ENCODE assay signal across 8 cellular contexts in the genomic region with DNA sequence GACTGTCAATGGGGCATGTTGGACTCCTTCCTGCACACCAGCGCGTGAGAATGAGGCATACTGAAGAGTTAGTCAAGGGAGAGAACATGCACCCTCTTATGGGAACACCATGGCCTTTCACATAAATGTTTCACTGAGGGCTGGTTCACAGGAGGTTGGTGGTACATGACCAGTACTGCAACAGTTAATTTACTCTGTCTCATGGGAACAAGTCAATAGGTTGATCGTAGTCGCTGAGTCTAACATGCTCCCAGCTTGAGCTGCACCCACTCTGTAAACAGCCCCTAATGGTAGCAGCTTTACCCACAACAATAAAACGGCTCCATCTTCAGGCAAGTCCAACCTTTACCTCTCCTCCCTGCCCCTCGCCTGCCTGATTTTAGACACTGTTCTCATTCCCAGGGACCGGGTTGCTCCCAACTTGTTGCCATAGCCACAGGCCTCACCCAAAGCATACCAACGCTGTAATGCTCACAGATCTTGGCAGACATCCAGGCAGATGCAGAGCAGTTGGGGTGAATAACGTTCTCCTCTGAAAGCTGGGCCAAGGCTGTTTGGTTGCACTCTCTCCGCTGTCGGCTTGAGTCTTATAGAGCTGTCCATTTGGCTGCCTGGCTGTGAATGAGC.
A peak's percentile ranks its signal among the peaks of the same experiment; 100 is the strongest.
DNase-seq lines count a peak whose midpoint lies in the region; ATAC-seq, FAIRE-seq and TF ChIP-seq lines count a peak whose summit lies in the region.

No MANE protein-coding gene starts in this region.

- 40% methylated on average over 11 of the region's 11 CpGs for WGBS in K562 (ENCODE audit: insufficient coverage, low coverage, missing lambda C conversion rate)

- DNase-seq in DND-41: peak; percentile 90
- DNase-seq in NCI-H2029 treated with DMSO at 0.1 percent for 48 hours (lab: John Stamatoyannopoulos, UW): peak; percentile 94
- peak; percentile 30 to 70 (median 40) for DNase-seq in K562 (ENCODE audit: extremely low read depth in 1 of 4, low spot score in 3 of 4)
- peak; percentile 89 for DNase-seq in kidney
- no peak for DNase-seq in T-helper 17 cell

- H3K9me3 ChIP-seq in DND-41 (ENCODE audit: insufficient read depth, low read length, severe bottlenecking) (no peaks in the 10 kb centered on the region), K562 (replicated peaks; ENCODE audit: control insufficient read depth, insufficient read depth, low read depth, low read length) (no peaks in the 10 kb centered on the region), kidney (ENCODE audit: control insufficient read depth in 1 of 2, low read length in 2 of 2) (no peaks in the 10 kb centered on the region), subcutaneous abdominal adipose tissue (ENCODE audit: control insufficient read depth in 5 of 5, low read length in 5 of 5) (no peaks in the 10 kb centered on the region), T-helper 17 cell (ENCODE audit: control insufficient read depth, low read length, poor library complexity, severe bottlenecking) (no peaks in the 10 kb centered on the region)

- ATAC-seq in DND-41 (ENCODE audit: insufficient read depth, low read depth) (peak; percentile 56), K562 (peak; percentile 10), HG03196 (IDR thresholded peaks at IDR 0.05; ENCODE audit: unreplicated experiment) (no peak), GM18505 (IDR thresholded peaks at IDR 0.05; ENCODE audit: unreplicated experiment) (no peak), T-helper 17 cell (no peak)

- no peak for TF ChIP-seq EP300 in K562 (IDR thresholded peaks at IDR 0.05; ENCODE audit: low read length)

- CTCF ChIA-PET in K562 (lab: Yijun Ruan, JAX; ENCODE audit: low intra/inter-chr PET ratio): interaction anchor here (0.7 kb wide), 1 partner anchor 111 kb away, joined by 3 read pairs; a partner anchor contains a TSS

- TF ChIP-seq RAD21 in K562 (CRISPR knock-in tag; conservative IDR thresholded peaks at IDR 0.05 in 1 of 2, IDR thresholded peaks at IDR 0.05 in 1 of 2): peak; percentile 16 to 40; a peak in 2 of 4 replicates

- H3K27me3 ChIP-seq in DND-41 (ENCODE audit: insufficient read depth, low read length, poor library complexity): no peaks in the 10 kb centered on the region
- no peaks in the 10 kb centered on the region for H3K27me3 ChIP-seq in K562 (ENCODE audit: control insufficient read depth in 2 of 2, insufficient read depth in 2 of 2, low read length in 2 of 2)
- H3K27me3 ChIP-seq in subcutaneous abdominal adipose tissue (ENCODE audit: control insufficient read depth in 5 of 5, insufficient read depth in 4 of 5, low read length in 5 of 5): no peaks in the 10 kb centered on the region

- BruUV-seq in K562 (replicated peaks; lab: Mats Ljungman, UMichigan): no TSS peak

- FAIRE-seq in K562 (lab: Jason Lieb, UNC) (peak; percentile 63), kidney (lab: Jason Lieb, UNC) (no peak)

- H3K9me1 ChIP-seq in K562 (ENCODE audit: control insufficient read depth, insufficient read depth, low read length): no peaks in the 10 kb centered on the region

- intact Hi-C loops in K562 (cut with micrococcal nuclease) (loop anchor here (1.0 kb wide), 1 partner anchor 24 kb away; no protein-coding TSS in a partner anchor), kidney (cut with DNase I) (no loop called here)

- H3K4me1 Mint-ChIP-seq in T-helper 17 cell: peaks cover 2% of the 10 kb centered on the region

- POLR2A ChIA-PET in K562 (lab: Yijun Ruan, JAX): interaction anchor here (1.1 to 2.2 kb wide), 4 partner anchors 9 to 409 kb away, joined by 3 to 8 read pairs (median 4); no protein-coding TSS in a partner anchor

- TF ChIP-seq CTCF in DND-41 (IDR thresholded peaks at IDR 0.05; ENCODE audit: borderline replicate concordance, extremely low read depth, low read length, poor library complexity, severe bottlenecking) (peak; percentile 39), K562 (IDR thresholded peaks at IDR 0.05 in 2 of 3, conservative IDR thresholded peaks at IDR 0.05 in 1 of 3; ENCODE audit: insufficient read depth in 2 of 3, low read depth in 1 of 3, low read length in 3 of 3) (peak; percentile 9 to 38 (median 27); a peak in 2 of 6 replicates), kidney (IDR thresholded peaks at IDR 0.05; ENCODE audit: borderline replicate concordance, extremely low read depth, insufficient read depth) (no peak)

- H3K36me3 ChIP-seq in DND-41 (ENCODE audit: insufficient read depth, low read length): peaks cover 28% of the 10 kb centered on the region
- H3K36me3 ChIP-seq in K562 (ENCODE audit: control insufficient read depth, insufficient read depth, low read length): no peaks in the 10 kb centered on the region; the same call in 2 of the 3 replicates
- H3K36me3 ChIP-seq in kidney (ENCODE audit: control insufficient read depth in 1 of 2, insufficient read depth in 2 of 2, low read length in 2 of 2): no peaks in the 10 kb centered on the region
- no peaks in the 10 kb centered on the region for H3K36me3 ChIP-seq in subcutaneous abdominal adipose tissue (ENCODE audit: control insufficient read depth in 5 of 5, insufficient read depth in 5 of 5, low read length in 5 of 5)

- H3K4me1 ChIP-seq in DND-41 (ENCODE audit: insufficient read depth, low read length) (peaks cover 81% of the 10 kb centered on the region), K562 (replicated peaks in 1 of 2; ENCODE audit: control insufficient read depth in 2 of 2, insufficient read depth in 2 of 2, low read length in 2 of 2) (peaks cover 53 to 68% of the 10 kb centered on the region in 2 experiments), kidney (ENCODE audit: control insufficient read depth in 1 of 2, insufficient read depth in 1 of 2, low read depth in 1 of 2, low read length in 2 of 2) (peaks cover 29 to 48% of the 10 kb centered on the region in 2 donors), subcutaneous abdominal adipose tissue (ENCODE audit: control insufficient read depth in 5 of 5, insufficient read depth in 5 of 5, low read length in 5 of 5) (peaks cover 12 to 65% (median 56%) of the 10 kb centered on the region in 5 donors)

- TF ChIP-seq POLR2A in K562 (conservative IDR thresholded peaks at IDR 0.05): no peak
- TF ChIP-seq POLR2A in GM18505 (IDR thresholded peaks at IDR 0.05; ENCODE audit: borderline replicate concordance, extremely low read depth, insufficient read depth, insufficient read length): no peak

- H3K79me2 ChIP-seq in DND-41 (ENCODE audit: insufficient read depth, low read length) (peaks cover 51% of the 10 kb centered on the region), K562 (ENCODE audit: control insufficient read depth, insufficient read depth, low read length) (no peaks in the 10 kb centered on the region)

- no peaks in the 10 kb centered on the region for H4K20me1 ChIP-seq in DND-41 (ENCODE audit: insufficient read depth, low read length)
- no peaks in the 10 kb centered on the region for H4K20me1 ChIP-seq in K562 (replicated peaks; ENCODE audit: control insufficient read depth, insufficient read depth, low read length)

- H3K9ac ChIP-seq in DND-41 (ENCODE audit: low read depth, low read length): peak overlapping the region; percentile 65
- H3K9ac ChIP-seq in K562 (ENCODE audit: insufficient read depth in 1 of 2, low read depth in 2 of 2, low read length in 2 of 2): peak overlapping the region in 1 of 2 experiments; percentile 6; a peak in 1 of 4 replicates
- no peak overlapping the region for H3K9ac ChIP-seq in kidney (ENCODE audit: low read length in 2 of 2)
- peak overlapping the region in 3 of 5 donors; percentile 12 to 57 (median 27) for H3K9ac ChIP-seq in subcutaneous abdominal adipose tissue (ENCODE audit: low read length in 5 of 5)

- no peaks in the 10 kb centered on the region for H3K36me3 Mint-ChIP-seq in T-helper 17 cell (ENCODE audit: low read depth)

- H3K27me3 Mint-ChIP-seq in T-helper 17 cell: peaks cover 42% of the 10 kb centered on the region

- H3K4me3 ChIP-seq in DND-41 (ENCODE audit: low read depth in 1 of 2, low read length in 2 of 2) (peak overlapping the region in 1 of 2 experiments; percentile 52; a peak in 2 of 4 replicates), K562 (no peak overlapping the region), kidney (ENCODE audit: low read length in 2 of 2) (peak overlapping the region in 1 of 2 donors; percentile 33), subcutaneous abdominal adipose tissue (ENCODE audit: low read depth in 1 of 5, low read length in 5 of 5) (peak overlapping the region in 1 of 5 donors; percentile 44)

- no peak overlapping the region for H3K4me3 Mint-ChIP-seq in T-helper 17 cell

- peak overlapping the region; percentile 9; the same call in 1 of the 2 replicates for H2AFZ ChIP-seq in DND-41 (ENCODE audit: low read depth, low read length)
- H2AFZ ChIP-seq in K562 (ENCODE audit: low read depth, low read length): peak overlapping the region; percentile 92

- H3K27ac ChIP-seq in DND-41 (ENCODE audit: low read length): peak overlapping the region; percentile 93
- H3K27ac ChIP-seq in K562 (ENCODE audit: extremely low read depth, low read depth, low read length): peak overlapping the region; percentile 14; the same call in 1 of the 3 replicates
- H3K27ac ChIP-seq in kidney (ENCODE audit: low read depth in 2 of 2, low read length in 2 of 2): peak overlapping the region; percentile 52 to 86
- H3K27ac ChIP-seq in subcutaneous abdominal adipose tissue (ENCODE audit: low read depth, low read length): peak overlapping the region; percentile 90

- H3K27ac Mint-ChIP-seq in T-helper 17 cell: no peak overlapping the region

- H3K4me2 ChIP-seq in DND-41 (ENCODE audit: insufficient read depth, low read length) (peak overlapping the region; percentile 61), K562 (ENCODE audit: insufficient read depth, low read length) (peak overlapping the region; percentile 54)

- in situ Hi-C loops in K562 (cut with MboI): loop anchor here (25.0 kb wide), 1 partner anchor 537 kb away; no protein-coding TSS in a partner anchor

TF ChIP-seq in K562, 482 proteins besides CTCF, POLR2A, EP300 and RAD21 (continues in another document):
- TF ChIP-seq MYNN (IDR thresholded peaks at IDR 0.05) (no peak), MYNN (CRISPR knock-in tag; IDR thresholded peaks at IDR 0.05) (no peak), ZSCAN29 (IDR thresholded peaks at IDR 0.05) (no peak)
- TF ChIP-seq, protein P1, sequence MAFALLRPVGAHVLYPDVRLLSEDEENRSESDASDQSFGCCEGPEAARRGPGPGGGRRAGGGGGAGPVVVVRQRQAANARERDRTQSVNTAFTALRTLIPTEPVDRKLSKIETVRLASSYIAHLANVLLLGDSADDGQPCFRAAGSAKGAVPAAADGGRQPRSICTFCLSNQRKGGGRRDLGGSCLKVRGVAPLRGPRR (CRISPR knock-in tag; IDR thresholded peaks at IDR 0.05): no peak
- TF ChIP-seq, protein P2, sequence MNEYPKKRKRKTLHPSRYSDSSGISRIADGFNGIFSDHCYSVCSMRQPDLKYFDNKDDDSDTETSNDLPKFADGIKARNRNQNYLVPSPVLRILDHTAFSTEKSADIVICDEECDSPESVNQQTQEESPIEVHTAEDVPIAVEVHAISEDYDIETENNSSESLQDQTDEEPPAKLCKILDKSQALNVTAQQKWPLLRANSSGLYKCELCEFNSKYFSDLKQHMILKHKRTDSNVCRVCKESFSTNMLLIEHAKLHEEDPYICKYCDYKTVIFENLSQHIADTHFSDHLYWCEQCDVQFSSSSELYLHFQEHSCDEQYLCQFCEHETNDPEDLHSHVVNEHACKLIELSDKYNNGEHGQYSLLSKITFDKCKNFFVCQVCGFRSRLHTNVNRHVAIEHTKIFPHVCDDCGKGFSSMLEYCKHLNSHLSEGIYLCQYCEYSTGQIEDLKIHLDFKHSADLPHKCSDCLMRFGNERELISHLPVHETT (CRISPR knock-in tag; conservative IDR thresholded peaks at IDR 0.05 in 1 of 2, IDR thresholded peaks at IDR 0.05 in 1 of 2): no peak

Comparison
In these comparisons a context has a peak if more than half of its experiments do, and no peak if none do; other contexts are left out.
1. ATAC-seq: peak in DND-41 (single experiment) and K562 (single experiment); none in HG03196 (single experiment), GM18505 (single experiment) and T-helper 17 cell (single experiment).
2. DNase-seq: peak in DND-41 (single experiment), NCI-H2029 treated with DMSO at 0.1 percent for 48 hours (single experiment), K562 (4 of 4) and kidney (single experiment); none in T-helper 17 cell (0 of 3).
3. H3K27ac ChIP-seq: peak in every context shown above with its lines; median percentile 93 in DND-41; 90 in subcutaneous abdominal adipose tissue; 69 in kidney; 14 in K562.
4. H3K9ac ChIP-seq: peak in DND-41 (single experiment) and subcutaneous abdominal adipose tissue (3 of 5); none in kidney (0 of 2).